ENCODE assay signal across 8 cellular contexts in the genomic region with DNA sequence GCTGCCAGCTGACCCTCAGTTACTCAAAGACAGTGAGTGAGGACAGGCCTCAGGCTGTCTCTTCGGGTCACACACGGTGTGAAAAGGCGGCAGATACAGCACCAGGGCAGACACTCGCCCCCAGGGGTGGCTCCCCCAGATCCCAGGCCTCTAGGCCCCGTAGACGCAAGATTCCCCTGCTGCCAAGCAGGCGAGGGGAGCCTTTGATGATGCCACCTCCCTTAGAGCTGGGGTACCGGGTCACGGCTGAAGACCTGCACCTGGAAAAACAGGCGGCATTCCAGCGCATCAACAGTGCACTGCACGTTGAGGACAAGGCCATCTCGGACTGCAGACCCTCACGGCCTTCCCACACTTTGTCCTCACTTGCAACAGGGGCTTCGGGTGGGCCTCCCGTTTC.
A peak's percentile ranks its signal among the peaks of the same experiment; 100 is the strongest.
DNase-seq lines count a peak whose midpoint lies in the region; ATAC-seq and TF ChIP-seq lines count a peak whose summit lies in the region.
"Not testable (repeated sequence)": the region's sequence is repeated elsewhere in the genome, so short reads cannot be mapped to it uniquely, and the experiment has no call there.

No MANE protein-coding gene starts in this region.

- H2AFZ ChIP-seq in Karpas-422 (ENCODE audit: low read length); mesenchymal stem cell (ENCODE audit: low read depth, low read length): not testable (repeated sequence)

- not testable (repeated sequence) for H2BK12ac ChIP-seq in mesenchymal stem cell (ENCODE audit: low read length in 2 of 2)

- H3K23ac ChIP-seq in mesenchymal stem cell (ENCODE audit: low read length in 2 of 2): not testable (repeated sequence)

- H3K27ac ChIP-seq in Karpas-422 (ENCODE audit: low read length); right cardiac atrium (ENCODE audit: low read length); mesenchymal stem cell (ENCODE audit: low read length, poor library complexity, severe bottlenecking); sigmoid colon; uterus: not testable (repeated sequence)

- not testable (repeated sequence) for H3K4me2 ChIP-seq in Karpas-422 (ENCODE audit: low read depth, low read length, poor library complexity, severe bottlenecking); mesenchymal stem cell (ENCODE audit: low read length, poor library complexity, severe bottlenecking)

- not testable (repeated sequence) for H3K9me2 ChIP-seq in Karpas-422 (replicated peaks; ENCODE audit: insufficient read depth, low read length)

- H2AK5ac ChIP-seq in mesenchymal stem cell (ENCODE audit: low read length, severe bottlenecking): not testable (repeated sequence)

- H3K4me3 ChIP-seq in Karpas-422 (ENCODE audit: low read length); fibroblast of mammary gland (ENCODE audit: control insufficient read depth, low read depth, low read length); right cardiac atrium (ENCODE audit: low read length); mesenchymal stem cell (ENCODE audit: insufficient read depth in 1 of 2, low read depth in 1 of 2, low read length in 2 of 2); sigmoid colon; uterus: not testable (repeated sequence)

- H3K9me3 ChIP-seq in Karpas-422 (ENCODE audit: low read length); right cardiac atrium (ENCODE audit: control insufficient read depth, low read length); mesenchymal stem cell (ENCODE audit: control insufficient read depth, low read length); sigmoid colon; uterus: not testable (repeated sequence)

- not testable (repeated sequence) for H4K91ac ChIP-seq in mesenchymal stem cell (ENCODE audit: low read length)

- H3K14ac ChIP-seq in mesenchymal stem cell (ENCODE audit: low read length in 2 of 2): not testable (repeated sequence)

- not testable (repeated sequence) for H2BK120ac ChIP-seq in mesenchymal stem cell (ENCODE audit: low read depth, low read length)

- H3K79me1 ChIP-seq in mesenchymal stem cell (replicated peaks; ENCODE audit: low read length, poor library complexity, severe bottlenecking): peaks cover 22% of the 10 kb centered on the region

- WGBS in right cardiac atrium: 94% methylated on average over 14 of the region's 16 CpGs
- WGBS in mesenchymal stem cell: 97% methylated on average over 14 of the region's 16 CpGs
- 96 to 98% methylated on average over 14 of the region's 16 CpGs for WGBS in sigmoid colon, 2 donors

- not testable (repeated sequence) for H3K79me2 ChIP-seq in Karpas-422 (ENCODE audit: low read length)

- not testable (repeated sequence) for TF ChIP-seq POLR2A in sigmoid colon (IDR thresholded peaks at IDR 0.05); uterus (IDR thresholded peaks at IDR 0.05)

- DNase-seq in Karpas-422: peak; percentile 26
- DNase-seq in activated CD4-positive, alpha-beta T cell treated with anti-CD3 and anti-CD28 coated beads for 48 hours: peak; percentile 10
- DNase-seq in astrocyte of the hippocampus (ENCODE audit: low read depth, low spot score): peak; percentile 5
- peak; percentile 0 for DNase-seq in fibroblast of mammary gland (ENCODE audit: low read depth)
- DNase-seq in right cardiac atrium: peak; percentile 25 to 80 (median 71)
- DNase-seq in mesenchymal stem cell: not testable (repeated sequence)
- DNase-seq in sigmoid colon: peak; percentile 82
- DNase-seq in uterus: peak; percentile 37 to 47

- H3K4me1 ChIP-seq in Karpas-422 (ENCODE audit: low read length); right cardiac atrium (ENCODE audit: control insufficient read depth, insufficient read depth, low read length); mesenchymal stem cell (ENCODE audit: control insufficient read depth, insufficient read depth, low read depth, low read length); sigmoid colon; uterus: not testable (repeated sequence)

- TF ChIP-seq CTCF in fibroblast of mammary gland (conservative IDR thresholded peaks at IDR 0.05; ENCODE audit: control insufficient read depth, insufficient read depth, low read depth, low read length); sigmoid colon (IDR thresholded peaks at IDR 0.05); uterus (IDR thresholded peaks at IDR 0.05): not testable (repeated sequence)

- ATAC-seq in right cardiac atrium: not testable (repeated sequence)

- H2BK5ac ChIP-seq in mesenchymal stem cell (ENCODE audit: low read depth, low read length, poor library complexity, severe bottlenecking): not testable (repeated sequence)

- H3K36me3 ChIP-seq in Karpas-422 (ENCODE audit: insufficient read depth, low read length); sigmoid colon; uterus: not testable (repeated sequence)
- peaks cover 3 to 30% of the 10 kb centered on the region in 2 experiments for H3K36me3 ChIP-seq in mesenchymal stem cell (ENCODE audit: control insufficient read depth in 1 of 2, insufficient read depth in 2 of 2, low read depth in 1 of 2, low read length in 2 of 2)

- intact Hi-C loops in right cardiac atrium (cut with DNase I); sigmoid colon (cut with DNase I); uterus (cut with DNase I; ENCODE audit: low total_unique reads): not testable (repeated sequence)

- H2BK15ac ChIP-seq in mesenchymal stem cell (ENCODE audit: low read depth, poor library complexity, severe bottlenecking): not testable (repeated sequence)

- not testable (repeated sequence) for H3K4ac ChIP-seq in mesenchymal stem cell (ENCODE audit: low read depth in 1 of 2, low read length in 2 of 2)

- not testable (repeated sequence) for H3K27me3 ChIP-seq in Karpas-422 (ENCODE audit: low read length); right cardiac atrium (ENCODE audit: control insufficient read depth, insufficient read depth); mesenchymal stem cell (ENCODE audit: control insufficient read depth in 1 of 2, insufficient read depth in 1 of 2, low read length in 2 of 2); sigmoid colon; uterus

- H4K20me1 ChIP-seq in Karpas-422 (ENCODE audit: insufficient read depth, low read depth, low read length): not testable (repeated sequence)

- TF ChIP-seq EP300 in sigmoid colon (IDR thresholded peaks at IDR 0.05): not testable (repeated sequence)

- H3K9ac ChIP-seq in Karpas-422 (ENCODE audit: low read length); mesenchymal stem cell (ENCODE audit: low read length): not testable (repeated sequence)

- not testable (repeated sequence) for H3K18ac ChIP-seq in mesenchymal stem cell (ENCODE audit: low read depth in 1 of 2, low read length in 2 of 2)

- peak overlapping the region; percentile 16 for H4K8ac ChIP-seq in mesenchymal stem cell (ENCODE audit: low read length)
